12 cellular contexts compared by ENCODE assay signal in the genomic region with DNA sequence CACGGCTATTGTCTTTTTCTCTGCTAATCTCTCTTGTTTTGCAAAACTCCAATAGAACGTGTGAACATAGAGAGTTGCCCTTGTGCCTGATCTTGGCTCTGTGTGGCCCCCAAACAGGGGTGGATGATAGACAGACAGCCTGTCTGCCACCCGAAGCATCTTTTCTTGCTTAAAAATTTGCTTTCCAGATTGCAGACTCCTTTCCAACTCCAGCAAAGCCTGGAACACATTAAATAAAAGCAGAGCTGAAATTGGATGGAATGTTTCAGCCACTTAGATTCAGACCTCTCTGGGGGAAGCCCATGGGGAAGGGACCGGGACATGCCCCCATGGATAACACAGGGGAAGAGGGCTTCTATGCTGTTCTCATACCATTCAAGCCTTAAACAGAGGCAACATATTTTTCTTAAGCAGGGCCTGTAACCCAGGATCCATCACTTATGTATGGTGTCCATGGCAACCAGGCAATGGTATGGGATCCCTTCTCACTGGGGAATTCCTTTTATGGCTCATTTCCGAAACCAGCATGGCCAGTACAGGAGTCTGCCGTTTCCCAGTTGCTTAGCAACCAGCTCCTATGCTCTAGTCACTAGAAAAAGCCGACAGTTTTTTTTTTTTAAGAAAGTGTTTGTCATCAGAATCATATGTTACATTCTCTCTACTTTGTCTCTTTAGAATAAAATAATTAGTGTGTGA.
DNase-seq lines count a peak whose midpoint lies in the region; ATAC-seq, FAIRE-seq and TF ChIP-seq lines count a peak whose summit lies in the region.
"Had no signal": no experiment of that assay in that cellular context is flagged by ENCODE, and none has a peak within 500 bp of the region (broad histone marks: within the 10 kb centered on the region; RNA-seq: fewer than 3 reads in every experiment).

No MANE protein-coding gene starts in this region.

- H3K4me3 ChIP-seq in PC-3 (ENCODE audit: low read length) (no peak overlapping the region), skeletal muscle satellite cell (ENCODE audit: low read length) (no peak overlapping the region), esophagus muscularis mucosa (no peak overlapping the region)

- H3K4me2 ChIP-seq in PC-3 (ENCODE audit: low read length) = no peak overlapping the region
- H3K4me2 ChIP-seq in skeletal muscle satellite cell (ENCODE audit: low read length) = peak overlapping the region; percentile 40
- H3K4me2 ChIP-seq: KMS-11 had no signal

- H3K27me3 ChIP-seq in PC-3 (ENCODE audit: low read length) (no peaks in the 10 kb centered on the region), skeletal muscle satellite cell (ENCODE audit: control insufficient read depth, insufficient read depth, low read length) (no peaks in the 10 kb centered on the region), esophagus muscularis mucosa (peaks cover 0 to 6% (median 0%) of the 10 kb centered on the region in 4 donors)

- no peaks in the 10 kb centered on the region for H4K20me1 ChIP-seq in PC-3 (ENCODE audit: low read length)

- no peaks in the 10 kb centered on the region for H3K79me2 ChIP-seq in PC-3 (ENCODE audit: low read length)

- no peaks in the 10 kb centered on the region for H3F3A ChIP-seq in PC-3 (ENCODE audit: low read length, unreplicated experiment)

- TF ChIP-seq POLR2A in GM12891 (IDR thresholded peaks at IDR 0.05; ENCODE audit: low read depth, low read length) = no peak
- TF ChIP-seq POLR2A in esophagus muscularis mucosa (IDR thresholded peaks at IDR 0.05; ENCODE audit: low read depth) = no peak

- peak; percentile 40; the same call in 1 of the 2 replicates for ATAC-seq in PC-3
- no peak for ATAC-seq in GM21447 (IDR thresholded peaks at IDR 0.05; ENCODE audit: unreplicated experiment)

- CTCF ChIA-PET in PC-3 (lab: Charles Lee) = no interaction called here

- POLR2A ChIA-PET in PC-3 (lab: Charles Lee; ENCODE audit: unreplicated experiment) = no interaction called here

- intact Hi-C loops in PC-3 (cut with micrococcal nuclease) (no loop called here), esophagus muscularis mucosa (cut with DNase I) (no loop called here)

- no peaks in the 10 kb centered on the region for H3K4me1 ChIP-seq in PC-3 (ENCODE audit: insufficient read depth, low read length)
- H3K4me1 ChIP-seq in skeletal muscle satellite cell (ENCODE audit: control insufficient read depth, insufficient read depth, low read length) = peaks cover 8% of the 10 kb centered on the region
- no peaks in the 10 kb centered on the region for H3K4me1 ChIP-seq in esophagus muscularis mucosa

- TF ChIP-seq EP300 in esophagus muscularis mucosa (IDR thresholded peaks at IDR 0.05) = no peak

- H3K27ac ChIP-seq in PC-3 (ENCODE audit: low read length) (no peak overlapping the region), esophagus muscularis mucosa (replicated peaks in 1 of 4) (no peak overlapping the region)
- H3K27ac ChIP-seq: KMS-11 had no signal

- DNase-seq in NCI-H1436 (lab: John Stamatoyannopoulos, UW) = peak; percentile 69
- no peak for DNase-seq in NCI-H1436 treated with DMSO at 0.1 percent for 48 hours (lab: John Stamatoyannopoulos, UW)
- peak; percentile 54 for DNase-seq in PC-3
- peak; percentile 71 for DNase-seq in fibroblast of peridontal ligament (ENCODE audit: extremely low read depth)
- DNase-seq in GM12891 (ENCODE audit: insufficient read length, low spot score) = no peak
- no peak for DNase-seq in esophagus muscularis mucosa (ENCODE audit: extremely low spot score)
- DNase-seq: activated CD4-positive, alpha-beta T cell treated with anti-CD3 and anti-CD28 coated beads for 48 hours had no signal

- TF ChIP-seq CTCF in PC-3 (conservative IDR thresholded peaks at IDR 0.05; ENCODE audit: low read depth, low read length) (no peak), esophagus muscularis mucosa (IDR thresholded peaks at IDR 0.05) (no peak)

- no peak for FAIRE-seq in GM12891 (lab: Jason Lieb, UNC)
- FAIRE-seq: A204.1, frontal cortex had no signal

- WGBS in esophagus muscularis mucosa = 56% methylated on average over 7 of the region's 7 CpGs

- no peak overlapping the region for H3K9ac ChIP-seq in PC-3 (ENCODE audit: low read length)
- peak overlapping the region; percentile 8 for H3K9ac ChIP-seq in skeletal muscle satellite cell (ENCODE audit: low read depth, low read length)
- H3K9ac ChIP-seq: KMS-11 had no signal

- BruUV-seq in PC-3 (replicated peaks; lab: Mats Ljungman, UMichigan) = no TSS peak

- no peaks in the 10 kb centered on the region for H3K9me2 ChIP-seq in PC-3 (replicated peaks; ENCODE audit: low read length)

- no peaks in the 10 kb centered on the region for H3K36me3 ChIP-seq in PC-3 (ENCODE audit: low read depth, low read length)
- H3K36me3 ChIP-seq in skeletal muscle satellite cell (ENCODE audit: insufficient read depth, low read length) = no peaks in the 10 kb centered on the region
- H3K36me3 ChIP-seq in esophagus muscularis mucosa = no peaks in the 10 kb centered on the region

- H3K9me3 ChIP-seq in PC-3 (ENCODE audit: low read length) (no peaks in the 10 kb centered on the region), skeletal muscle satellite cell (replicated peaks; ENCODE audit: low read length) (no peaks in the 10 kb centered on the region), esophagus muscularis mucosa (no peaks in the 10 kb centered on the region)

- no peak overlapping the region for H2AFZ ChIP-seq in PC-3 (ENCODE audit: low read length)

TF ChIP-seq in GM12891, 5 proteins besides CTCF, POLR2A, EP300 and RAD21:
- TF ChIP-seq PAX5 (IDR thresholded peaks at IDR 0.05; ENCODE audit: insufficient read depth, low read length, severe bottlenecking) = no peak
- TF ChIP-seq TAF1 (IDR thresholded peaks at IDR 0.05; ENCODE audit: low read depth, low read length) = no peak
- no peak for TF ChIP-seq POU2F2 (IDR thresholded peaks at IDR 0.05; ENCODE audit: low read depth, low read length)
- TF ChIP-seq POLR2AphosphoS5 (IDR thresholded peaks at IDR 0.05; ENCODE audit: low read depth, low read length) = no peak
- no peak for TF ChIP-seq SPI1 (IDR thresholded peaks at IDR 0.05; ENCODE audit: low read depth, low read length)

Comparison
In these comparisons a context has a peak if more than half of its experiments do, and no peak if none do; other contexts are left out.
1. DNase-seq: peak in NCI-H1436 (single experiment), PC-3 (single experiment) and fibroblast of peridontal ligament (single experiment); none in NCI-H1436 treated with DMSO at 0.1 percent for 48 hours (single experiment), GM12891 (single experiment) and esophagus muscularis mucosa (single experiment).